ENCODE assay signal across 8 cellular contexts in genomic region chr12:111298583-111299436, GRCh38.
DNase-seq lines count a peak whose midpoint lies in the region; ATAC-seq, FAIRE-seq and TF ChIP-seq lines count a peak whose summit lies in the region.

No MANE protein-coding gene starts in this region.

- H3K36me3 Mint-ChIP-seq in T-helper 2 cell treated with Interferon-gamma antibody and Interleukin-4, amounts not matched to agents 5 μg/mL and 100 μg/mL, for 36 hours (ENCODE audit: low read depth): no peaks in the 10 kb centered on the region
- peaks cover 0 to 2% (median 0%) of the 10 kb centered on the region in 3 donors for H3K36me3 Mint-ChIP-seq in naive thymus-derived CD8-positive, alpha-beta T cell

- peak; percentile 84 to 89 for TF ChIP-seq CTCF in endothelial cell of umbilical vein (IDR thresholded peaks at IDR 0.05; ENCODE audit: extremely low read depth in 1 of 2, insufficient read depth in 1 of 2, low read depth in 1 of 2, low read length in 2 of 2)

- POLR2A ChIA-PET in endothelial cell of umbilical vein (lab: Charles Lee): no interaction called here
- POLR2A ChIA-PET in naive thymus-derived CD8-positive, alpha-beta T cell (lab: Charles Lee): no interaction called here

- CTCF ChIA-PET in endothelial cell of umbilical vein (lab: Charles Lee): interaction anchor here (0.6 to 2.8 kb wide), 32 partner anchors 9 to 848 kb away, joined by 3 to 37 read pairs (median 4); partner anchors contain the start of gene ARPC3

- no peaks in the 10 kb centered on the region for H3K9me1 ChIP-seq in endothelial cell of umbilical vein (replicated peaks; ENCODE audit: control insufficient read depth, extremely low read depth, insufficient read depth, low read length)

- no peaks in the 10 kb centered on the region for H4K20me1 ChIP-seq in endothelial cell of umbilical vein (replicated peaks; ENCODE audit: control insufficient read depth, extremely low read depth, insufficient read depth, low read length)

- H3K79me2 ChIP-seq in endothelial cell of umbilical vein (ENCODE audit: control insufficient read depth, insufficient read depth, low read length): no peaks in the 10 kb centered on the region

- ATAC-seq in naive thymus-derived CD8-positive, alpha-beta T cell: peak in 1 of 2 donors; percentile 54
- no peak for ATAC-seq in GM19023 (IDR thresholded peaks at IDR 0.05; ENCODE audit: unreplicated experiment)

- no peaks in the 10 kb centered on the region for H3K27me3 Mint-ChIP-seq in T-helper 2 cell treated with Interferon-gamma antibody and Interleukin-4, amounts not matched to agents 5 μg/mL and 100 μg/mL, for 36 hours (ENCODE audit: low read depth)
- peaks cover 0 to 2% (median 0%) of the 10 kb centered on the region in 5 donors for H3K27me3 Mint-ChIP-seq in naive thymus-derived CD8-positive, alpha-beta T cell

- H3K27ac ChIP-seq in endothelial cell of umbilical vein (ENCODE audit: insufficient read depth, low read depth, low read length) (no peak overlapping the region), substantia nigra (ENCODE audit: low read depth, low read length, poor library complexity, severe bottlenecking) (no peak overlapping the region)

- no peaks in the 10 kb centered on the region for H3K9me3 ChIP-seq in endothelial cell of umbilical vein (replicated peaks; ENCODE audit: control insufficient read depth, insufficient read depth, low read length)

- no peaks in the 10 kb centered on the region for H3K36me3 ChIP-seq in endothelial cell of umbilical vein (ENCODE audit: control insufficient read depth in 2 of 2, extremely low read depth in 1 of 2, insufficient read depth in 2 of 2, low read length in 2 of 2)

- no peaks in the 10 kb centered on the region for H3K4me1 Mint-ChIP-seq in T-helper 2 cell treated with Interferon-gamma antibody and Interleukin-4, amounts not matched to agents 5 μg/mL and 100 μg/mL, for 36 hours (ENCODE audit: low read depth)
- no peaks in the 10 kb centered on the region for H3K4me1 Mint-ChIP-seq in naive thymus-derived CD8-positive, alpha-beta T cell

- dilution Hi-C loops in endothelial cell of umbilical vein (cut with MboI; ENCODE audit: extremely low pct_ligation_motif_present, low sequenced_read_pairs): no loop called here

- H3K4me2 ChIP-seq in endothelial cell of umbilical vein (ENCODE audit: insufficient read depth, low read length): no peak overlapping the region

- no peaks in the 10 kb centered on the region for H3K27me3 ChIP-seq in endothelial cell of umbilical vein (ENCODE audit: control insufficient read depth in 2 of 2, insufficient read depth in 2 of 2, low read length in 2 of 2)

- no peak overlapping the region for H3K4me3 ChIP-seq in endothelial cell of umbilical vein (replicated peaks in 1 of 3; ENCODE audit: insufficient read depth in 1 of 3, low read depth in 1 of 3, low read length in 3 of 3)

- peak in 3 of 5 experiments; percentile 21 to 25 (median 21) for DNase-seq in T-helper 2 cell
- no peak for DNase-seq in T-helper 2 cell treated with Interferon-gamma antibody and Interleukin-4, amounts not matched to agents 5 μg/mL and 100 μg/mL, for 36 hours (ENCODE audit: low spot score)
- peak; percentile 89 for DNase-seq in NCI-H2227 (lab: John Stamatoyannopoulos, UW; ENCODE audit: unreplicated experiment)
- peak; percentile 78 for DNase-seq in activated CD8-positive, alpha-beta memory T cell treated with anti-CD3 and anti-CD28 coated beads for 24 hours
- peak; percentile 41 for DNase-seq in endothelial cell of umbilical vein (ENCODE audit: low read depth, low spot score)
- DNase-seq in naive thymus-derived CD8-positive, alpha-beta T cell: peak in 9 of 10 donors; percentile 18 to 62 (median 42)
- peak in 32 of 49 donors; percentile 2 to 60 (median 17) for DNase-seq in substantia nigra (lab: John Stamatoyannopoulos, UW)

- H3K4me3 Mint-ChIP-seq in T-helper 2 cell treated with Interferon-gamma antibody and Interleukin-4, amounts not matched to agents 5 μg/mL and 100 μg/mL, for 36 hours: no peak overlapping the region
- no peak overlapping the region for H3K4me3 Mint-ChIP-seq in naive thymus-derived CD8-positive, alpha-beta T cell

- H3K27ac Mint-ChIP-seq in T-helper 2 cell treated with Interferon-gamma antibody and Interleukin-4, amounts not matched to agents 5 μg/mL and 100 μg/mL, for 36 hours: no peak overlapping the region
- no peak overlapping the region for H3K27ac Mint-ChIP-seq in naive thymus-derived CD8-positive, alpha-beta T cell

- no peak overlapping the region for H3K9ac ChIP-seq in endothelial cell of umbilical vein (replicated peaks; ENCODE audit: extremely low read depth, insufficient read depth, low read length)

- no peaks in the 10 kb centered on the region for H3K4me1 ChIP-seq in endothelial cell of umbilical vein (ENCODE audit: control insufficient read depth, extremely low read depth, insufficient read depth, low read length)

- no TSS peak for BruUV-seq in endothelial cell of umbilical vein (replicated peaks; lab: Mats Ljungman, UMichigan)

- no peaks in the 10 kb centered on the region for H3K9me3 Mint-ChIP-seq in T-helper 2 cell treated with Interferon-gamma antibody and Interleukin-4, amounts not matched to agents 5 μg/mL and 100 μg/mL, for 36 hours
- H3K9me3 Mint-ChIP-seq in naive thymus-derived CD8-positive, alpha-beta T cell: peaks cover 0 to 19% (median 0%) of the 10 kb centered on the region in 9 donors

- H2AFZ ChIP-seq in endothelial cell of umbilical vein (ENCODE audit: low read depth, low read length): no peak overlapping the region

- no peak for TF ChIP-seq POLR2A in endothelial cell of umbilical vein (IDR thresholded peaks at IDR 0.05; ENCODE audit: low read depth, low read length)

- intact Hi-C loops in endothelial cell of umbilical vein (cut with micrococcal nuclease): loop anchor here (1.0 to 2.0 kb wide), 3 partner anchors 30 to 405 kb away; no protein-coding TSS in a partner anchor

- FAIRE-seq in endothelial cell of umbilical vein (lab: Jason Lieb, UNC): peak; percentile 90

TF ChIP-seq in endothelial cell of umbilical vein, 7 proteins besides CTCF, POLR2A, EP300 and RAD21:
- TF ChIP-seq MAX (IDR thresholded peaks at IDR 0.05; ENCODE audit: insufficient read depth, insufficient read length) (no peak), EZH2 (IDR thresholded peaks at IDR 0.05; ENCODE audit: borderline replicate concordance, low read depth, low read length, severe bottlenecking) (no peak), MYC (IDR thresholded peaks at IDR 0.05; ENCODE audit: low read depth, low read length) (no peak), FOS (IDR thresholded peaks at IDR 0.05; ENCODE audit: borderline replicate concordance, insufficient read depth, low read length) (no peak), GATA2 (IDR thresholded peaks at IDR 0.05; ENCODE audit: insufficient read depth, insufficient read length, low read depth, low read length) (no peak), JUN (IDR thresholded peaks at IDR 0.05; ENCODE audit: borderline replicate concordance, insufficient read depth, insufficient read length, low read depth) (no peak), POLR2AphosphoS5 (IDR thresholded peaks at IDR 0.05; ENCODE audit: insufficient read depth, low read depth, low read length) (no peak)
